Comparison of ENCODE assay signal across 31 cellular contexts in genomic region chr3:148873928-148874326, GRCh38. TPM values are rescaled to one million over a fixed set of nuclear protein-coding genes. Genes with fewer than 3 reads are reported as not detected.
DNase-seq lines count a peak whose midpoint lies in the region; ATAC-seq and TF ChIP-seq lines count a peak whose summit lies in the region.
"Had no signal": no experiment of that assay in that cellular context is flagged by ENCODE, and none has a peak within 500 bp of the region (broad histone marks: within the 10 kb centered on the region; RNA-seq: fewer than 3 reads in every experiment).

No MANE protein-coding gene starts in this region.

- no peak overlapping the region for H3K4me2 ChIP-seq in OCI-LY7 (ENCODE audit: low read length)
- H3K4me2 ChIP-seq: BLaER1, GM23338, hepatocyte, KMS-11 had no signal

- ATAC-seq in body of pancreas: peak; percentile 77
- ATAC-seq in HG03139 (IDR thresholded peaks at IDR 0.05; ENCODE audit: unreplicated experiment): no peak
- ATAC-seq in GM21360 (IDR thresholded peaks at IDR 0.05; ENCODE audit: unreplicated experiment): no peak
- ATAC-seq: effector memory CD8-positive, alpha-beta T cell; esophagus mucosa; gastrocnemius medialis; GM23338; left lobe of liver; stimulated activated effector memory CD8-positive, alpha-beta T cell treated with anti-CD3 and anti-CD28 coated beads, Interleukin-12 subunit alpha, Interleukin-12 subunit beta, amount 100 ng/mL, for 72 hours; T-helper 17 cell had no signal

- POLR2A ChIA-PET in OCI-LY7 (lab: Charles Lee): interaction anchor here (0.6 to 1.1 kb wide), 2 partner anchors 42 to 44 kb away, joined by 3 to 6 read pairs; no protein-coding TSS in a partner anchor

- H3K27ac ChIP-seq in body of pancreas: peak overlapping the region; percentile 55 to 78 (median 63)
- no peak overlapping the region for H3K27ac ChIP-seq in OCI-LY7 (ENCODE audit: low read depth, low read length, poor library complexity, severe bottlenecking)
- H3K27ac ChIP-seq: adrenal gland, BLaER1, gastrocnemius medialis, hepatocyte, KMS-11, neutrophil, uterus had no signal

- H3K27me3 ChIP-seq in BE2C: no peaks in the 10 kb centered on the region
- H3K27me3 ChIP-seq in body of pancreas: no peaks in the 10 kb centered on the region
- H3K27me3 ChIP-seq: adrenal gland, BLaER1, gastrocnemius medialis, hepatocyte, neutrophil, uterus had no signal

- H3K36me3 ChIP-seq in BE2C (no peaks in the 10 kb centered on the region), body of pancreas (replicated peaks in 1 of 2; ENCODE audit: insufficient read depth in 1 of 2, low read depth in 2 of 2) (no peaks in the 10 kb centered on the region), OCI-LY7 (ENCODE audit: insufficient read depth, low read length) (no peaks in the 10 kb centered on the region)
- H3K36me3 ChIP-seq: adrenal gland, BLaER1, gastrocnemius medialis, neutrophil, uterus had no signal

- intact Hi-C loops in body of pancreas (cut with DNase I): no loop called here
- intact Hi-C loops in OCI-LY7 (cut with micrococcal nuclease; ENCODE audit: unreplicated experiment): no loop called here

- H3K4me1 ChIP-seq in BE2C: peaks cover 15% of the 10 kb centered on the region
- peaks cover 34% of the 10 kb centered on the region for H3K4me1 ChIP-seq in body of pancreas
- no peaks in the 10 kb centered on the region for H3K4me1 ChIP-seq in OCI-LY7 (ENCODE audit: insufficient read depth, low read length, poor library complexity, severe bottlenecking)
- H3K4me1 ChIP-seq: adrenal gland, BLaER1, gastrocnemius medialis, uterus had no signal

- TF ChIP-seq POLR2A in body of pancreas (IDR thresholded peaks at IDR 0.05): no peak

- TF ChIP-seq CTCF in BE2C (IDR thresholded peaks at IDR 0.05; ENCODE audit: low read depth, low read length) (no peak), body of pancreas (IDR thresholded peaks at IDR 0.05) (no peak), OCI-LY7 (conservative IDR thresholded peaks at IDR 0.05; ENCODE audit: low read length) (no peak)

- H3K4me3 ChIP-seq in BE2C (ENCODE audit: low read depth, low read length) (no peak overlapping the region), body of pancreas (no peak overlapping the region), OCI-LY7 (ENCODE audit: low read depth, low read length, poor library complexity, severe bottlenecking) (no peak overlapping the region)
- H3K4me3 ChIP-seq: adrenal gland, BLaER1, gastrocnemius medialis, GM23338, hepatocyte, uterus had no signal

- no peaks in the 10 kb centered on the region for H3K9me2 ChIP-seq in OCI-LY7 (ENCODE audit: insufficient read depth, low read length)

- 3 to 18% methylated on average over 1 of the region's 1 CpG for WGBS in body of pancreas, 2 donors

- H4K20me1 ChIP-seq in OCI-LY7 (ENCODE audit: insufficient read depth, low read length): no peaks in the 10 kb centered on the region
- H4K20me1 ChIP-seq: BLaER1 had no signal

- CTCF ChIA-PET in OCI-LY7 (lab: Charles Lee; ENCODE audit: unreplicated experiment): no interaction called here

- H3K9me3 ChIP-seq in BE2C (no peaks in the 10 kb centered on the region), body of pancreas (no peaks in the 10 kb centered on the region), OCI-LY7 (ENCODE audit: low read length) (no peaks in the 10 kb centered on the region)
- H3K9me3 ChIP-seq: adrenal gland, BLaER1, gastrocnemius medialis, neutrophil, uterus had no signal

- no peaks in the 10 kb centered on the region for H3K79me2 ChIP-seq in OCI-LY7 (ENCODE audit: insufficient read depth, low read depth, low read length)
- H3K79me2 ChIP-seq: hepatocyte had no signal

- no peak overlapping the region for H2AFZ ChIP-seq in OCI-LY7 (ENCODE audit: low read length)
- H2AFZ ChIP-seq: hepatocyte had no signal

- peak; percentile 18 for DNase-seq in BE2C
- DNase-seq in HCEC 1CT: peak; percentile 11
- peak; percentile 25 for DNase-seq in NCI-H2196 (lab: John Stamatoyannopoulos, UW; ENCODE audit: unreplicated experiment)
- DNase-seq in body of pancreas: peak in 2 of 4 donors; percentile 51 to 73
- no peak for DNase-seq in OCI-LY7 (ENCODE audit: low spot score)
- no peak for DNase-seq in pons (ENCODE audit: low spot score)
- DNase-seq: ACHN; activated CD4-positive, alpha-beta T cell treated with anti-CD3 and anti-CD28 coated beads for 4 hours; activated naive CD4-positive, alpha-beta T cell; activated T-cell treated with anti-CD3 and anti-CD28 coated beads, Interleukin-2, amount 50 U/mL, for 48 hours; adrenal gland; DND-41; effector memory CD8-positive, alpha-beta T cell; gastrocnemius medialis; mesendoderm; NK-92 treated with Interleukin-12 subunit alpha and Interleukin-12 subunit beta, amount 100 ng/mL, for 24 hours; SIG-M5; T-helper 17 cell; uterus had no signal

- no TSS peak for BruUV-seq in OCI-LY7 (replicated peaks; lab: Mats Ljungman, UMichigan)

RNA-seq across cellular contexts. Expression of gene CPA3, which starts 8.8 kb away (rescaled TPM):
- polyA plus RNA-seq in BE2C (2012; ENCODE audit: insufficient read depth, insufficient read length, low read depth): not detected
- total RNA-seq in body of pancreas (1 to 10 TPM; 4.9 to 5.7 TPM), OCI-LY7 (2022) (not detected in 2 replicates)
- not detected in 2 replicates for total RNA-seq in OCI-LY7 (2014; rRNA removed; shearing (Covaris generic))
- total RNA-seq: bronchial epithelial cell, GM23338 had no signal
- polyA plus RNA-seq: GM23338 had no signal

RNA-seq across cellular contexts. Expression of gene CPB1, which starts 46.3 kb away (rescaled TPM):
- not detected for polyA plus RNA-seq in BE2C (2012; ENCODE audit: insufficient read depth, insufficient read length, low read depth)
- total RNA-seq in body of pancreas: over 10,000 TPM in 1 of 2 donors, 1,000 to 10,000 TPM in 1; 8,425 to 24,571 TPM
- not detected in 2 replicates for total RNA-seq in OCI-LY7 (2014; rRNA removed; shearing (Covaris generic))
- total RNA-seq in OCI-LY7 (2022): not detected in 2 replicates
- total RNA-seq: bronchial epithelial cell, esophagus mucosa, GM23338, hepatocyte, pulmonary artery endothelial cell, T-helper 17 cell, uterus had no signal
- polyA plus RNA-seq: GM23338, hepatocyte had no signal

Comparison
In these comparisons a context has a peak if more than half of its experiments do, and no peak if none do; other contexts are left out.
1. DNase-seq: peak in BE2C (single experiment), HCEC 1CT (single experiment) and NCI-H2196 (single experiment); none in OCI-LY7 (single experiment) and pons (single experiment).
2. RNA of gene CPA3, which starts 8.8 kb away (total RNA-seq): 4.9 to 5.7 TPM in body of pancreas; not detected in OCI-LY7; every median in the first group is over 4 times any median in the second.
3. RNA of gene CPB1, which starts 46.3 kb away (total RNA-seq): 8,425 to 24,571 TPM in body of pancreas; not detected in OCI-LY7; every median in the first group is over 1,000 times any median in the second.